In the genomic region with DNA sequence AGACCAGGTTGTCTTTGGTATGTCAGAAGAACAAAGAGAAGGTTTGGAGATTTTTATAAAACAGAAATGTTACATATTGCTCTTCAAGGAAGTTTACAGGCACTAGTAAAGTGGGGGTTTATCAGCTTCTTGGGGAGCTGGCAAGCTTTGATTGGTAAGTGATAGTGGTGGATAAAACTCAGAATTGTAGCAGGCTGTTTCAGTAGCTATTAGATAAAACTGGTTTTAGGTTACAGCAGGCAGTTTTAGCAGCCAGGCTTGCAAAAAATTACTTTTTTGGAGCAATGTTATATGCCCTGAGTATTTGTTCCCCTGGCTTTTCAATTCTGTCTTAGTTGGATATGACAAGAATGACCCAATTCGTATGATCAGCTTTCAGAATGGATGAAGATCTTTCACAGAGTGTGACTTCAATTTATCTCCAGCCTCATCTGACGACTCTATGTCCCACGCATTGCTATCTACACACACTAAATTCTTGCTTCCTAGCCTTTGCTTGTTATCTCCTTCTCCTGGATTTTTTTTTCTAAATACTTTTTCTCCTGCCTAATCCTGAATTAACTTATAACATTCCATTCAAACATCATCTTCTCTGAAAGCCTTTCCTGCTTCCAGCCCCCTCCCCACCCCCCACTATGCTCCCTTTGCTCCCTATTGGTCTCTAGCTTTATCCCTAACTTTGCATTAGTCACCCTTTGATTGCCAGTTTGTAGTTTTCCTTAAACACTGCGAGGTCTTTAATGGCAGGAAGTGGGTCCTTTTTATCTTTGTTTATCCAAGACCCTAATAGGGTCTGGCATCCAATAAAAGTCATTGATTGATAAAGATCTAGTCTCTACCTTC, we compare ENCODE assay signal across 1 cellular context.
TF ChIP-seq lines count a peak whose summit lies in the region.

No MANE protein-coding gene starts in this region.

TF ChIP-seq in GM23338, 12 proteins besides CTCF, POLR2A, EP300 and RAD21 (continued from another document):
- no peak for TF ChIP-seq ETS1 (IDR thresholded peaks at IDR 0.05)
- no peak for TF ChIP-seq POLR2AphosphoS5 (IDR thresholded peaks at IDR 0.05; ENCODE audit: low read depth)
- TF ChIP-seq, protein P1, sequence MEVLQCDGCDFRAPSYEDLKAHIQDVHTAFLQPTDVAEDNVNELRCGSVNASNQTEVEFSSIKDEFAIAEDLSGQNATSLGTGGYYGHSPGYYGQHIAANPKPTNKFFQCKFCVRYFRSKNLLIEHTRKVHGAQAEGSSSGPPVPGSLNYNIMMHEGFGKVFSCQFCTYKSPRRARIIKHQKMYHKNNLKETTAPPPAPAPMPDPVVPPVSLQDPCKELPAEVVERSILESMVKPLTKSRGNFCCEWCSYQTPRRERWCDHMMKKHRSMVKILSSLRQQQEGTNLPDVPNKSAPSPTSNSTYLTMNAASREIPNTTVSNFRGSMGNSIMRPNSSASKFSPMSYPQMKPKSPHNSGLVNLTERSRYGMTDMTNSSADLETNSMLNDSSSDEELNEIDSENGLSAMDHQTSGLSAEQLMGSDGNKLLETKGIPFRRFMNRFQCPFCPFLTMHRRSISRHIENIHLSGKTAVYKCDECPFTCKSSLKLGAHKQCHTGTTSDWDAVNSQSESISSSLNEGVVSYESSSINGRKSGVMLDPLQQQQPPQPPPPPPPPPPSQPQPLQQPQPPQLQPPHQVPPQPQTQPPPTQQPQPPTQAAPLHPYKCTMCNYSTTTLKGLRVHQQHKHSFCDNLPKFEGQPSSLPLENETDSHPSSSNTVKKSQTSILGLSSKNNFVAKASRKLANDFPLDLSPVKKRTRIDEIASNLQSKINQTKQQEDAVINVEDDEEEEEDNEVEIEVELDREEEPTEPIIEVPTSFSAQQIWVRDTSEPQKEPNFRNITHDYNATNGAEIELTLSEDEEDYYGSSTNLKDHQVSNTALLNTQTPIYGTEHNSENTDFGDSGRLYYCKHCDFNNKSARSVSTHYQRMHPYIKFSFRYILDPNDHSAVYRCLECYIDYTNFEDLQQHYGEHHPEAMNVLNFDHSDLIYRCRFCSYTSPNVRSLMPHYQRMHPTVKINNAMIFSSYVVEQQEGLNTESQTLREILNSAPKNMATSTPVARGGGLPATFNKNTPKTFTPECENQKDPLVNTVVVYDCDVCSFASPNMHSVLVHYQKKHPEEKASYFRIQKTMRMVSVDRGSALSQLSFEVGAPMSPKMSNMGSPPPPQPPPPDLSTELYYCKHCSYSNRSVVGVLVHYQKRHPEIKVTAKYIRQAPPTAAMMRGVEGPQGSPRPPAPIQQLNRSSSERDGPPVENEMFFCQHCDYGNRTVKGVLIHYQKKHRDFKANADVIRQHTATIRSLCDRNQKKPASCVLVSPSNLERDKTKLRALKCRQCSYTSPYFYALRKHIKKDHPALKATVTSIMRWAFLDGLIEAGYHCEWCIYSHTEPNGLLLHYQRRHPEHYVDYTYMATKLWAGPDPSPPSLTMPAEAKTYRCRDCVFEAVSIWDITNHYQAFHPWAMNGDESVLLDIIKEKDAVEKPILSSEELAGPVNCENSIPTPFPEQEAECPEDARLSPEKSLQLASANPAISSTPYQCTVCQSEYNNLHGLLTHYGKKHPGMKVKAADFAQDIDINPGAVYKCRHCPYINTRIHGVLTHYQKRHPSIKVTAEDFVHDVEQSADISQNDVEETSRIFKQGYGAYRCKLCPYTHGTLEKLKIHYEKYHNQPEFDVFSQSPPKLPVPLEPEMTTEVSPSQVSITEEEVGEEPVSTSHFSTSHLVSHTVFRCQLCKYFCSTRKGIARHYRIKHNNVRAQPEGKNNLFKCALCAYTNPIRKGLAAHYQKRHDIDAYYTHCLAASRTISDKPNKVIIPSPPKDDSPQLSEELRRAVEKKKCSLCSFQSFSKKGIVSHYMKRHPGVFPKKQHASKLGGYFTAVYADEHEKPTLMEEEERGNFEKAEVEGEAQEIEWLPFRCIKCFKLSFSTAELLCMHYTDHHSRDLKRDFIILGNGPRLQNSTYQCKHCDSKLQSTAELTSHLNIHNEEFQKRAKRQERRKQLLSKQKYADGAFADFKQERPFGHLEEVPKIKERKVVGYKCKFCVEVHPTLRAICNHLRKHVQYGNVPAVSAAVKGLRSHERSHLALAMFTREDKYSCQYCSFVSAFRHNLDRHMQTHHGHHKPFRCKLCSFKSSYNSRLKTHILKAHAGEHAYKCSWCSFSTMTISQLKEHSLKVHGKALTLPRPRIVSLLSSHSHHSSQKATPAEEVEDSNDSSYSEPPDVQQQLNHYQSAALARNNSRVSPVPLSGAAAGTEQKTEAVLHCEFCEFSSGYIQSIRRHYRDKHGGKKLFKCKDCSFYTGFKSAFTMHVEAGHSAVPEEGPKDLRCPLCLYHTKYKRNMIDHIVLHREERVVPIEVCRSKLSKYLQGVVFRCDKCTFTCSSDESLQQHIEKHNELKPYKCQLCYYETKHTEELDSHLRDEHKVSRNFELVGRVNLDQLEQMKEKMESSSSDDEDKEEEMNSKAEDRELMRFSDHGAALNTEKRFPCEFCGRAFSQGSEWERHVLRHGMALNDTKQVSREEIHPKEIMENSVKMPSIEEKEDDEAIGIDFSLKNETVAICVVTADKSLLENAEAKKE (CRISPR knock-in tag; IDR thresholded peaks at IDR 0.05): no peak
- TF ChIP-seq EZH2 (IDR thresholded peaks at IDR 0.05; ENCODE audit: low read depth, unreplicated experiment): no peak
- TF ChIP-seq NANOG (IDR thresholded peaks at IDR 0.05; ENCODE audit: borderline replicate concordance): no peak
